In genomic region chr9:35570709-35571108, GRCh38 we compare ENCODE assay signal across 15 cellular contexts. TPM values are rescaled to one million over a fixed set of nuclear protein-coding genes. Genes with fewer than 3 reads are reported as not detected.
DNase-seq lines count a peak whose midpoint lies in the region; ATAC-seq and TF ChIP-seq lines count a peak whose summit lies in the region.
"Had no signal": no experiment of that assay in that cellular context is flagged by ENCODE, and none has a peak within 500 bp of the region (broad histone marks: within the 10 kb centered on the region; RNA-seq: fewer than 3 reads in every experiment).

No MANE protein-coding gene starts in this region.

- H3K27me3 Mint-ChIP-seq in T-helper 2 cell treated with Interferon-gamma antibody and Interleukin-4, amounts not matched to agents 5 μg/mL and 100 μg/mL, for 36 hours (ENCODE audit: low read depth), result no peaks in the 10 kb centered on the region
- H3K27me3 Mint-ChIP-seq in immature natural killer cell (ENCODE audit: low read depth in 3 of 3), result no peaks in the 10 kb centered on the region

- peak; percentile 21 to 27 for DNase-seq in stimulated activated CD4-positive, alpha-beta T cell treated with anti-CD3 and anti-CD28 coated beads, Interleukin-15, amount 100 ng/mL, for 48 hours (ENCODE audit: low read depth in 2 of 2)
- DNase-seq in stimulated activated CD4-positive, alpha-beta T cell treated with anti-CD3 and anti-CD28 coated beads, Interleukin-4, amount 100 ng/mL, for 4 hours, result no peak
- DNase-seq in T-helper 2 cell treated with Interferon-gamma antibody and Interleukin-4, amounts not matched to agents 5 μg/mL and 100 μg/mL, for 36 hours (ENCODE audit: low spot score), result peak; percentile 54
- DNase-seq in immature natural killer cell (peak; percentile 44 to 47 (median 46)), OCI-M2 (lab: John Stamatoyannopoulos, UW; ENCODE audit: unreplicated experiment) (no peak)
- DNase-seq: anterior cingulate cortex, foreskin melanocyte, GOT3, kidney glomerular epithelial cell, NCI-H1105, NCI-H524 treated with DMSO at 0.1 percent for 48 hours, sigmoid colon had no signal

- no peaks in the 10 kb centered on the region for H3K36me3 Mint-ChIP-seq in T-helper 2 cell treated with Interferon-gamma antibody and Interleukin-4, amounts not matched to agents 5 μg/mL and 100 μg/mL, for 36 hours (ENCODE audit: low read depth)
- H3K36me3 Mint-ChIP-seq in immature natural killer cell, result no peaks in the 10 kb centered on the region

- TF ChIP-seq POLR2A in GM18505 (IDR thresholded peaks at IDR 0.05; ENCODE audit: borderline replicate concordance, extremely low read depth, insufficient read depth, insufficient read length), result no peak

- H3K27ac Mint-ChIP-seq in T-helper 2 cell treated with Interferon-gamma antibody and Interleukin-4, amounts not matched to agents 5 μg/mL and 100 μg/mL, for 36 hours, result peak overlapping the region; percentile 76
- H3K27ac Mint-ChIP-seq in immature natural killer cell, result peak overlapping the region; percentile 80 to 94 (median 88)

- H3K9me3 Mint-ChIP-seq in T-helper 2 cell treated with Interferon-gamma antibody and Interleukin-4, amounts not matched to agents 5 μg/mL and 100 μg/mL, for 36 hours, result no peaks in the 10 kb centered on the region
- no peaks in the 10 kb centered on the region for H3K9me3 Mint-ChIP-seq in immature natural killer cell

- ATAC-seq in HG03159 (IDR thresholded peaks at IDR 0.05; ENCODE audit: unreplicated experiment) (no peak), GM19035 (IDR thresholded peaks at IDR 0.05; ENCODE audit: unreplicated experiment) (no peak), GM18505 (IDR thresholded peaks at IDR 0.05; ENCODE audit: unreplicated experiment) (no peak)

- peaks cover 23% of the 10 kb centered on the region for H3K4me1 Mint-ChIP-seq in T-helper 2 cell treated with Interferon-gamma antibody and Interleukin-4, amounts not matched to agents 5 μg/mL and 100 μg/mL, for 36 hours (ENCODE audit: low read depth)
- H3K4me1 Mint-ChIP-seq in immature natural killer cell, result peaks cover 20 to 26% of the 10 kb centered on the region in 2 donors

- peak overlapping the region; percentile 19 for H3K4me3 Mint-ChIP-seq in T-helper 2 cell treated with Interferon-gamma antibody and Interleukin-4, amounts not matched to agents 5 μg/mL and 100 μg/mL, for 36 hours
- H3K4me3 Mint-ChIP-seq in immature natural killer cell, result peak overlapping the region; percentile 23 to 70 (median 47)

RNA-seq across cellular contexts. Expression of gene TESK1, which starts 34.4 kb away (rescaled TPM):
- polyA plus RNA-seq in immature natural killer cell, result 10 to 100 TPM in 1 of 3 donors, 1 to 10 TPM in 2; 6.5 to 23.7 (median 8.1) TPM

RNA-seq across cellular contexts. Expression of gene CD72, which starts 47.5 kb away (rescaled TPM):
- polyA plus RNA-seq in immature natural killer cell, result 10 to 100 TPM in 2 of 3 donors, 1 to 10 TPM in 1; 6.2 to 18.4 (median 10.1) TPM

Comparison
In these comparisons a context has a peak if more than half of its experiments do, and no peak if none do; other contexts are left out.
1. DNase-seq: peak in stimulated activated CD4-positive, alpha-beta T cell treated with anti-CD3 and anti-CD28 coated beads, Interleukin-15, amount 100 ng/mL, for 48 hours (2 of 2), T-helper 2 cell treated with Interferon-gamma antibody and Interleukin-4, amounts not matched to agents 5 μg/mL and 100 μg/mL, for 36 hours (single experiment) and immature natural killer cell (3 of 3); none in stimulated activated CD4-positive, alpha-beta T cell treated with anti-CD3 and anti-CD28 coated beads, Interleukin-4, amount 100 ng/mL, for 4 hours (0 of 2) and OCI-M2 (single experiment).